Comparison of ENCODE assay signal across 8 cellular contexts in the genomic region with DNA sequence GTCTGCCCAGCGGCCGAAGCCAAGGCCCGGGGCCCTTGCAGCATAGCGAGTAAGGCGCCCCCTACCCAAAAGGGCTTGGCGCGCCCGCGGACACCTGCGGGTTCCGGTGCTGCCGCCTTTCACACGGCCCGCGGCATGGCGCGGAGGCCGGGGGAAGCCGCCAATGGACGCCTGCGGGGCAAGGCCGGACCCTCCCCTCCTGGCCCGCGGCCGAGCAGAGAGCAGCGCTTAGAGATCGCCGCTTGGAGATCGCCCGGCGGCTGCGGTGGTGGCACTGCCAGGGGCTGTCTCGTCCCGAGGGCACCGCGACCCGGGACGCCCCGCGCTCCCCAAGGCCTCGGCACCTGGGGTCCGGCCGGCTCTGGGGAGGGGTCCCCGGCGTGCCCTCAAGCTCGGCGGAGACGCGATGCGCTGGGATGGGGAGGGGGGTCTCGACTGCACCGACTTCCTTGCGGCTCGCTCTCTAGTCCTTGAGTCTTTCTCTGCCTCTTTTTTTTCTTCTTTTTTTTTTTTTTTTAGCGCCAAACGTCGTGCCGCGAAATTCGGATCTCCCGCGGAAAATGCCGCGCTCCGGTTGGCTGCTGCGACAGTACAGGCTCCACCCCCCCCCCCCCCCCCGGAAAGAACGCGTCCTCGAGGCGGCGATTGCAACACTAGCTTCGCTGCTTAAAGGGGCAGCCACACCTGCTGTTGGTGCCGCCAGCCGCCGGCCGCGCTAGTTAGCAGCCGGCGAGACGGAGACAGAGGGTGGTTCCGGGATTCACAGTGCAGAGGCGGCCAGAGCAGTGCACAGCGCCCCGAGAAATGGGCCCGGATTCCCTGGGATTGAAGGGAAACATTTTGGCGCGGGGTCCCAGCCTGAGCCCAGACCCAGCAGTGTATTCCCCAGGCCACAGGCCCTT. TPM values are rescaled to one million over a fixed set of nuclear protein-coding genes. Genes with fewer than 3 reads are reported as not detected.
DNase-seq lines count a peak whose midpoint lies in the region; ATAC-seq, FAIRE-seq and TF ChIP-seq lines count a peak whose summit lies in the region.

A gene with protein sequence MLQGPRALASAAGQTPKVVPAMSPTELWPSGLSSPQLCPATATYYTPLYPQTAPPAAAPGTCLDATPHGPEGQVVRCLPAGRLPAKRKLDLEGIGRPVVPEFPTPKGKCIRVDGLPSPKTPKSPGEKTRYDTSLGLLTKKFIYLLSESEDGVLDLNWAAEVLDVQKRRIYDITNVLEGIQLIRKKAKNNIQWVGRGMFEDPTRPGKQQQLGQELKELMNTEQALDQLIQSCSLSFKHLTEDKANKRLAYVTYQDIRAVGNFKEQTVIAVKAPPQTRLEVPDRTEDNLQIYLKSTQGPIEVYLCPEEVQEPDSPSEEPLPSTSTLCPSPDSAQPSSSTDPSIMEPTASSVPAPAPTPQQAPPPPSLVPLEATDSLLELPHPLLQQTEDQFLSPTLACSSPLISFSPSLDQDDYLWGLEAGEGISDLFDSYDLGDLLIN (minus strand): TSS at position 484 of the 902 bp plus-strand sequence. CDS start 440 bp downstream, at position 44.

- intact Hi-C loops in head of caudate nucleus (cut with DNase I) (no loop called here), pancreas (cut with DNase I) (no loop called here), tibial artery (cut with DNase I; ENCODE audit: low total_unique reads) (loop anchor here (10.0 kb wide), 1 partner anchor 166 kb away; a partner anchor contains a TSS)

- H3K27ac ChIP-seq in pancreas: no peak within 1 kb of the TSS
- H3K27ac ChIP-seq in tibial artery: peak within 1 kb of the TSS in 1 of 2 donors; percentile 49

- H3K4me3 Mint-ChIP-seq in activated naive CD4-positive, alpha-beta T cell treated with anti-CD3 and anti-CD28 coated beads, Interleukin-2, amount 50 U/mL, for 24 hours: peak within 1 kb of the TSS; percentile 91

- no peak for TF ChIP-seq CTCF in pancreas (IDR thresholded peaks at IDR 0.05)
- no peak for TF ChIP-seq CTCF in tibial artery (IDR thresholded peaks at IDR 0.05)

- H3K4me1 Mint-ChIP-seq in activated naive CD4-positive, alpha-beta T cell treated with anti-CD3 and anti-CD28 coated beads, Interleukin-2, amount 50 U/mL, for 24 hours: peaks cover 62% of the 10 kb centered on the region

- peak within 1 kb of the TSS; percentile 88 for H3K27ac Mint-ChIP-seq in activated naive CD4-positive, alpha-beta T cell treated with anti-CD3 and anti-CD28 coated beads, Interleukin-2, amount 50 U/mL, for 24 hours

- peak; percentile 45 for ATAC-seq in GM21576 (IDR thresholded peaks at IDR 0.05; ENCODE audit: unreplicated experiment)
- peak; percentile 80 for ATAC-seq in SK-N-SH treated with all-trans-retinoic acid at 6 μM for 48 hours
- ATAC-seq in pancreas: peak; percentile 87 to 91 (median 88)

- 0 to 1% methylated on average over 62 to 88 of the region's 88 CpGs for WGBS in pancreas, 2 donors

- H3K4me3 ChIP-seq in pancreas: peak within 1 kb of the TSS; percentile 30 to 71 (median 43)
- H3K4me3 ChIP-seq in tibial artery: peak within 1 kb of the TSS; percentile 38 to 62

- DNase-seq in DMS 273 (lab: John Stamatoyannopoulos, UW; ENCODE audit: unreplicated experiment): peak; percentile 94
- DNase-seq in NCI-H1048 (lab: John Stamatoyannopoulos, UW): peak; percentile 69
- DNase-seq in head of caudate nucleus: peak; percentile 69 to 93 (median 85)
- DNase-seq in pancreas: peak; percentile 81 to 93 (median 87)
- peak; percentile 86 to 91 for DNase-seq in tibial artery

- H3K27me3 ChIP-seq in pancreas: no peaks in the 10 kb centered on the region
- peaks cover 0 to 34% of the 10 kb centered on the region in 2 donors for H3K27me3 ChIP-seq in tibial artery

- H3K27me3 Mint-ChIP-seq in activated naive CD4-positive, alpha-beta T cell treated with anti-CD3 and anti-CD28 coated beads, Interleukin-2, amount 50 U/mL, for 24 hours: peaks cover 1% of the 10 kb centered on the region

- H3K4me1 ChIP-seq in pancreas: peaks cover 7 to 18% (median 7%) of the 10 kb centered on the region in 3 donors
- H3K4me1 ChIP-seq in tibial artery: peaks cover 0 to 35% (median 21%) of the 10 kb centered on the region in 4 donors

- H3K9me3 Mint-ChIP-seq in activated naive CD4-positive, alpha-beta T cell treated with anti-CD3 and anti-CD28 coated beads, Interleukin-2, amount 50 U/mL, for 24 hours: no peaks in the 10 kb centered on the region

- H3K36me3 Mint-ChIP-seq in activated naive CD4-positive, alpha-beta T cell treated with anti-CD3 and anti-CD28 coated beads, Interleukin-2, amount 50 U/mL, for 24 hours: no peaks in the 10 kb centered on the region

- H3K9me3 ChIP-seq in pancreas (no peaks in the 10 kb centered on the region), tibial artery (no peaks in the 10 kb centered on the region)

- H3K36me3 ChIP-seq in pancreas: no peaks in the 10 kb centered on the region
- H3K36me3 ChIP-seq in tibial artery: no peaks in the 10 kb centered on the region

- no peak for FAIRE-seq in pancreas (lab: Jason Lieb, UNC)

TF ChIP-seq in SK-N-SH treated with all-trans-retinoic acid at 6 μM for 48 hours, 23 proteins besides CTCF, POLR2A, EP300 and RAD21:
- TF ChIP-seq PPARA (CRISPR knock-in tag; IDR thresholded peaks at IDR 0.05; ENCODE audit: borderline replicate concordance): no peak
- TF ChIP-seq ZFP3 (CRISPR knock-in tag; IDR thresholded peaks at IDR 0.05): no peak
- TF ChIP-seq GLIS3 (CRISPR knock-in tag; IDR thresholded peaks at IDR 0.05): no peak
- no peak; the same call in 1 of the 2 replicates for TF ChIP-seq ZNF565 (CRISPR knock-in tag; conservative IDR thresholded peaks at IDR 0.05; ENCODE audit: low read depth)
- no peak for TF ChIP-seq ZNF70 (CRISPR knock-in tag; IDR thresholded peaks at IDR 0.05)
- TF ChIP-seq, protein P1, sequence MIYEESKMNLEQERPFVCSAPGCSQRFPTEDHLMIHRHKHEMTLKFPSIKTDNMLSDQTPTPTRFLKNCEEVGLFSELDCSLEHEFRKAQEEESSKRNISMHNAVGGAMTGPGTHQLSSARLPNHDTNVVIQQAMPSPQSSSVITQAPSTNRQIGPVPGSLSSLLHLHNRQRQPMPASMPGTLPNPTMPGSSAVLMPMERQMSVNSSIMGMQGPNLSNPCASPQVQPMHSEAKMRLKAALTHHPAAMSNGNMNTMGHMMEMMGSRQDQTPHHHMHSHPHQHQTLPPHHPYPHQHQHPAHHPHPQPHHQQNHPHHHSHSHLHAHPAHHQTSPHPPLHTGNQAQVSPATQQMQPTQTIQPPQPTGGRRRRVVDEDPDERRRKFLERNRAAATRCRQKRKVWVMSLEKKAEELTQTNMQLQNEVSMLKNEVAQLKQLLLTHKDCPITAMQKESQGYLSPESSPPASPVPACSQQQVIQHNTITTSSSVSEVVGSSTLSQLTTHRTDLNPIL (CRISPR knock-in tag; IDR thresholded peaks at IDR 0.05; ENCODE audit: low read depth): no peak
- TF ChIP-seq ZFP30 (CRISPR knock-in tag; IDR thresholded peaks at IDR 0.05): peak; percentile 95
- TF ChIP-seq SNAI2 (CRISPR knock-in tag; IDR thresholded peaks at IDR 0.05): no peak

RNA-seq across cellular contexts. Expression of the gene that starts here (rescaled TPM):
- total RNA-seq in pancreas: under 1 TPM in 4 of 6 donors, not detected in 2; 0.14 to 0.40 (median 0.20) TPM
- polyA plus RNA-seq in pancreas: under 1 TPM; 0.04 to 0.05 TPM

Comparison
In these comparisons a context has a peak if more than half of its experiments do, and no peak if none do; other contexts are left out.
1. Peak in DNase-seq, ATAC-seq and H3K4me3 ChIP-seq in pancreas; RNA of the gene not detected or under 1 TPM.